ENCODE assay signal across 8 cellular contexts in genomic region chr22:50201191-50202129, GRCh38. TPM values are rescaled to one million over a fixed set of nuclear protein-coding genes. Genes with fewer than 3 reads are reported as not detected.
A peak's percentile ranks its signal among the peaks of the same experiment; 100 is the strongest.
DNase-seq lines count a peak whose midpoint lies in the region; ATAC-seq and TF ChIP-seq lines count a peak whose summit lies in the region.

No MANE protein-coding gene starts in this region.

- intact Hi-C loops in activated CD4-positive, alpha-beta T cell treated with anti-CD3 and anti-CD28 coated beads for 36 hours (cut with DNase I, micrococcal nuclease), result no loop called here

- H3K23ac ChIP-seq in neuronal stem cell (ENCODE audit: low read depth, low read length, poor library complexity), result peak overlapping the region; percentile 52

- no peak overlapping the region for H4K8ac ChIP-seq in neuronal stem cell (ENCODE audit: low read depth, low read length)

- H2BK15ac ChIP-seq in neuronal stem cell (ENCODE audit: low read length), result no peak overlapping the region

- no peak overlapping the region for H2BK120ac ChIP-seq in neuronal stem cell (ENCODE audit: low read depth, low read length)

- H3K79me1 ChIP-seq in neuronal stem cell (ENCODE audit: low read depth, low read length), result peaks cover 16% of the 10 kb centered on the region

- peaks cover 23% of the 10 kb centered on the region for H3K4me1 Mint-ChIP-seq in activated CD4-positive, alpha-beta T cell treated with anti-CD3 and anti-CD28 coated beads for 36 hours
- peaks cover 29 to 37% (median 35%) of the 10 kb centered on the region in 3 donors for H3K4me1 Mint-ChIP-seq in T-cell

- H4K91ac ChIP-seq in neuronal stem cell (ENCODE audit: low read depth, low read length, poor library complexity), result no peak overlapping the region

- CTCF ChIA-PET in activated CD4-positive, alpha-beta T cell treated with anti-CD3 and anti-CD28 coated beads for 36 hours (lab: Charles Lee), result interaction anchor here (0.6 to 1.3 kb wide), 2 partner anchors 10 to 307 kb away, joined by 3 to 4 read pairs; no protein-coding TSS in a partner anchor
- CTCF ChIA-PET in T-cell (lab: Charles Lee), result interaction anchor here in 1 of 2 donors (0.6 kb wide), 1 partner anchor 42 kb away, joined by 3 read pairs; no protein-coding TSS in a partner anchor

- H3K27me3 Mint-ChIP-seq in activated CD4-positive, alpha-beta T cell treated with anti-CD3 and anti-CD28 coated beads for 36 hours, result no peaks in the 10 kb centered on the region
- H3K27me3 Mint-ChIP-seq in T-cell, result no peaks in the 10 kb centered on the region

- H3K9me3 ChIP-seq in fibroblast of lung (ENCODE audit: control insufficient read depth, insufficient read depth, low read depth, low read length) (no peaks in the 10 kb centered on the region), neuronal stem cell (replicated peaks in 1 of 2; ENCODE audit: control insufficient read depth in 2 of 2, insufficient read depth in 1 of 2, low read depth in 1 of 2, low read length in 2 of 2) (peaks cover 0 to 14% of the 10 kb centered on the region in 2 donors)

- H3K4me1 ChIP-seq in fibroblast of lung (ENCODE audit: control insufficient read depth, extremely low read depth, insufficient read depth, low read length) (peaks cover 2% of the 10 kb centered on the region), neuronal stem cell (ENCODE audit: control insufficient read depth in 2 of 2, insufficient read depth in 1 of 2, low read depth in 1 of 2, low read length in 2 of 2) (peaks cover 10 to 13% of the 10 kb centered on the region in 2 donors)

- peak overlapping the region; percentile 75 for H2BK5ac ChIP-seq in neuronal stem cell (ENCODE audit: low read length)

- peaks cover 21% of the 10 kb centered on the region for H3K36me3 Mint-ChIP-seq in activated CD4-positive, alpha-beta T cell treated with anti-CD3 and anti-CD28 coated beads for 36 hours (ENCODE audit: low read depth)
- peaks cover 16% of the 10 kb centered on the region for H3K36me3 Mint-ChIP-seq in T-cell

- H3K79me2 ChIP-seq in fibroblast of lung (ENCODE audit: control insufficient read depth, insufficient read depth, low read length), result peaks cover 20% of the 10 kb centered on the region

- H2BK12ac ChIP-seq in neuronal stem cell (ENCODE audit: low read length), result no peak overlapping the region

- ATAC-seq in activated CD4-positive, alpha-beta T cell treated with anti-CD3 and anti-CD28 coated beads for 36 hours, result peak; percentile 25
- peak; percentile 16 for ATAC-seq in HG02973 (IDR thresholded peaks at IDR 0.05; ENCODE audit: unreplicated experiment)
- peak; percentile 30 to 47 (median 40) for ATAC-seq in T-cell (replicated peaks in 1 of 4)

- H2AK5ac ChIP-seq in neuronal stem cell (ENCODE audit: low read depth, low read length), result peak overlapping the region; percentile 63

- H3K27me3 ChIP-seq in fibroblast of lung (ENCODE audit: control insufficient read depth, insufficient read depth, low read length), result no peaks in the 10 kb centered on the region
- H3K27me3 ChIP-seq in neuronal stem cell (ENCODE audit: control insufficient read depth in 3 of 3, insufficient read depth in 3 of 3, low read depth in 1 of 3, low read length in 3 of 3), result no peaks in the 10 kb centered on the region

- TF ChIP-seq CTCF in fibroblast of lung (conservative IDR thresholded peaks at IDR 0.05 in 1 of 2, IDR thresholded peaks at IDR 0.05 in 1 of 2; ENCODE audit: low read depth in 1 of 2, low read length in 2 of 2), result no peak

- peak overlapping the region; percentile 19 for H3K27ac Mint-ChIP-seq in activated CD4-positive, alpha-beta T cell treated with anti-CD3 and anti-CD28 coated beads for 36 hours
- peak overlapping the region in 1 of 2 donors; percentile 58 for H3K27ac Mint-ChIP-seq in T-cell

- H2AFZ ChIP-seq in fibroblast of lung (ENCODE audit: low read length), result no peak overlapping the region
- peak overlapping the region; percentile 78 for H2AFZ ChIP-seq in neuronal stem cell (ENCODE audit: low read length)

- WGBS in neuronal stem cell (ENCODE audit: extremely low coverage in 2 of 2, insufficient read length in 2 of 2, insufficient replicate concordance in 1 of 2), 2 donors, result no CpG with 5 or more reads among the region's 115 CpGs

- H3K36me3 ChIP-seq in fibroblast of lung (ENCODE audit: control insufficient read depth, insufficient read depth, low read length) (peaks cover 17% of the 10 kb centered on the region), neuronal stem cell (replicated peaks in 1 of 2; ENCODE audit: control insufficient read depth in 2 of 2, insufficient read depth in 2 of 2, low read length in 2 of 2) (peaks cover 16 to 54% of the 10 kb centered on the region in 2 donors)

- DNase-seq in activated CD4-positive, alpha-beta T cell treated with anti-CD3 and anti-CD28 coated beads for 36 hours, result peak; percentile 50
- DNase-seq in activated CD4-positive, alpha-beta T cell treated with anti-CD3 and anti-CD28 coated beads, Interleukin-2, amount 50 U/mL, for 48 hours, result no peak
- no peak for DNase-seq in T-cell
- DNase-seq in fibroblast of lung (ENCODE audit: low read depth in 2 of 2), result peak in 1 of 2 donors; percentile 13
- no peak for DNase-seq in neuronal stem cell (ENCODE audit: low spot score)
- DNase-seq in globus pallidus (ENCODE audit: low spot score), result no peak
- no peak for DNase-seq in COR-L47 (lab: John Stamatoyannopoulos, UW)

- no peak overlapping the region for H3K14ac ChIP-seq in neuronal stem cell (ENCODE audit: low read length)

- no peak overlapping the region for H3K4ac ChIP-seq in neuronal stem cell (ENCODE audit: low read length)

- H3K9me3 Mint-ChIP-seq in activated CD4-positive, alpha-beta T cell treated with anti-CD3 and anti-CD28 coated beads for 36 hours (ENCODE audit: low read depth), result no peaks in the 10 kb centered on the region
- H3K9me3 Mint-ChIP-seq in T-cell, result no peaks in the 10 kb centered on the region

- H3K4me3 ChIP-seq in fibroblast of lung (replicated peaks in 1 of 4; ENCODE audit: control extremely low read depth in 1 of 4, insufficient read depth in 1 of 4, low read depth in 3 of 4, low read length in 4 of 4), result peak overlapping the region; percentile 63 to 86 (median 72)
- H3K4me3 ChIP-seq in neuronal stem cell (ENCODE audit: low read length in 2 of 2), result peak overlapping the region; percentile 81 to 99

- H3K18ac ChIP-seq in neuronal stem cell (ENCODE audit: low read length), result peak overlapping the region; percentile 87

- no peaks in the 10 kb centered on the region for H4K20me1 ChIP-seq in fibroblast of lung (ENCODE audit: control insufficient read depth, extremely low read depth, insufficient read depth, low read length)

- H3K27ac ChIP-seq in fibroblast of lung (ENCODE audit: insufficient read depth, low read length) (peak overlapping the region; percentile 32), neuronal stem cell (replicated peaks; ENCODE audit: low read length) (no peak overlapping the region)

- POLR2A ChIA-PET in activated CD4-positive, alpha-beta T cell treated with anti-CD3 and anti-CD28 coated beads for 36 hours (lab: Charles Lee), result interaction anchor here (1.2 kb wide), 1 partner anchor 10 kb away, joined by 4 read pairs; no protein-coding TSS in a partner anchor
- POLR2A ChIA-PET in T-cell (lab: Charles Lee), result no interaction called here

- H3K4me3 Mint-ChIP-seq in activated CD4-positive, alpha-beta T cell treated with anti-CD3 and anti-CD28 coated beads for 36 hours, result peak overlapping the region; percentile 79
- H3K4me3 Mint-ChIP-seq in T-cell, result peak overlapping the region; percentile 80 to 84 (median 82)

- H3K9ac ChIP-seq in fibroblast of lung (ENCODE audit: insufficient read depth, low read length), result peak overlapping the region; percentile 71
- H3K9ac ChIP-seq in neuronal stem cell (ENCODE audit: low read depth, low read length, poor library complexity), result peak overlapping the region; percentile 96

- H3K4me2 ChIP-seq in fibroblast of lung (ENCODE audit: extremely low read depth, insufficient read depth, low read length) (peak overlapping the region; percentile 98), neuronal stem cell (ENCODE audit: insufficient read depth, low read length, poor library complexity, severe bottlenecking) (peak overlapping the region; percentile 83)

RNA-seq across cellular contexts. Expression of gene SELENOO, which starts 0.6 kb away (rescaled TPM):
- 10 to 100 TPM; 14.4 to 18.3 TPM for total RNA-seq in activated CD4-positive, alpha-beta T cell treated with anti-CD3 and anti-CD28 coated beads for 36 hours
- 10 to 100 TPM; 28.9 to 51.0 (median 46.1) TPM for total RNA-seq in T-cell
- 16.9 and 20.1 TPM in 2 replicates for total RNA-seq in fibroblast of lung
- polyA plus RNA-seq in fibroblast of lung, result 8.3 and 10.2 TPM in 2 replicates
- polyA plus RNA-seq in fibroblast of lung (2012), result 12.8 and 16.6 TPM in 2 replicates
- polyA minus RNA-seq in fibroblast of lung (ENCODE audit: low replicate concordance), result 6.7 and 12.0 TPM in 2 replicates
- polyA plus RNA-seq in neuronal stem cell (2013, experiment 1 of 2), result 11.5 TPM
- polyA plus RNA-seq in neuronal stem cell (2013, experiment 2 of 2), result 11.4 TPM

RNA-seq across cellular contexts. Expression of gene TRABD, which starts 15.7 kb away (rescaled TPM):
- 10 to 100 TPM; 60.7 to 74.5 TPM for total RNA-seq in activated CD4-positive, alpha-beta T cell treated with anti-CD3 and anti-CD28 coated beads for 36 hours
- total RNA-seq in T-cell, result 100 to 1,000 TPM; 116 to 213 (median 175) TPM
- total RNA-seq in fibroblast of lung, result 15.2 and 17.2 TPM in 2 replicates
- polyA plus RNA-seq in fibroblast of lung, result 11.8 and 17.6 TPM in 2 replicates
- polyA plus RNA-seq in fibroblast of lung (2012), result 15.6 and 27.9 TPM in 2 replicates
- polyA minus RNA-seq in fibroblast of lung (ENCODE audit: low replicate concordance), result 25.2 and 28.0 TPM in 2 replicates
- polyA plus RNA-seq in neuronal stem cell (2013, experiment 1 of 2), result 34.5 TPM
- 33.8 TPM for polyA plus RNA-seq in neuronal stem cell (2013, experiment 2 of 2)

RNA-seq across cellular contexts. Expression of gene PANX2, which starts 30.9 kb away (rescaled TPM):
- total RNA-seq in activated CD4-positive, alpha-beta T cell treated with anti-CD3 and anti-CD28 coated beads for 36 hours, result 1 to 10 TPM; 2.2 to 2.7 TPM
- total RNA-seq in T-cell (under 1 TPM in 3 of 5 donors, not detected in 2; 0.16 to 0.32 (median 0.26) TPM), fibroblast of lung (under 0.01 and 0.17 TPM in 2 replicates)
- polyA plus RNA-seq in fibroblast of lung, result 0.44 and 0.45 TPM in 2 replicates
- polyA plus RNA-seq in fibroblast of lung (2012), result 0.75 and 0.96 TPM in 2 replicates
- polyA minus RNA-seq in fibroblast of lung (ENCODE audit: low replicate concordance), result 0.16 TPM in 1 of 2 replicates, not detected in the other
- 3.0 TPM for polyA plus RNA-seq in neuronal stem cell (2013, experiment 1 of 2)
- polyA plus RNA-seq in neuronal stem cell (2013, experiment 2 of 2), result 3.1 TPM

RNA-seq across cellular contexts. Expression of gene TUBGCP6, which starts 43.4 kb away (rescaled TPM):
- 10 to 100 TPM; 42.2 to 49.2 TPM for total RNA-seq in activated CD4-positive, alpha-beta T cell treated with anti-CD3 and anti-CD28 coated beads for 36 hours
- 100 to 1,000 TPM; 129 to 144 (median 132) TPM for total RNA-seq in T-cell
- total RNA-seq in fibroblast of lung, result 19.0 and 23.8 TPM in 2 replicates
- polyA plus RNA-seq in fibroblast of lung, result 6.7 and 7.3 TPM in 2 replicates
- 10.8 and 11.2 TPM in 2 replicates for polyA plus RNA-seq in fibroblast of lung (2012)
- polyA minus RNA-seq in fibroblast of lung (ENCODE audit: low replicate concordance), result 17.3 and 18.7 TPM in 2 replicates
- polyA plus RNA-seq in neuronal stem cell (2013, experiment 1 of 2), result 12.1 TPM
- polyA plus RNA-seq in neuronal stem cell (2013, experiment 2 of 2), result 12.1 TPM

RNA-seq across cellular contexts. Expression of gene HDAC10, which starts 49.6 kb away (rescaled TPM):
- total RNA-seq in activated CD4-positive, alpha-beta T cell treated with anti-CD3 and anti-CD28 coated beads for 36 hours, result 10 to 100 TPM; 33.5 to 41.5 TPM
- total RNA-seq in T-cell (100 to 1,000 TPM; 101 to 152 (median 128) TPM), fibroblast of lung (19.3 and 27.6 TPM in 2 replicates)
- polyA plus RNA-seq in fibroblast of lung, result 5.1 and 6.7 TPM in 2 replicates
- polyA plus RNA-seq in fibroblast of lung (2012), result 13.4 and 18.2 TPM in 2 replicates
- polyA minus RNA-seq in fibroblast of lung (ENCODE audit: low replicate concordance), result 6.7 and 15.9 TPM in 2 replicates
- 20.1 TPM for polyA plus RNA-seq in neuronal stem cell (2013, experiment 1 of 2)
- 18.8 TPM for polyA plus RNA-seq in neuronal stem cell (2013, experiment 2 of 2)
